ENCODE assay signal across 8 cellular contexts in genomic region chr2:213284105-213285090, GRCh38. TPM values are rescaled to one million over a fixed set of nuclear protein-coding genes. Genes with fewer than 3 reads are reported as not detected.
DNase-seq lines count a peak whose midpoint lies in the region; ATAC-seq and TF ChIP-seq lines count a peak whose summit lies in the region.

Gene SPAG16, plus strand, starts transcription at chr2:213284464.

- H3K4me1 ChIP-seq in CD8-positive, alpha-beta T cell (ENCODE audit: insufficient read depth, low read length) = peaks cover 11% of the 10 kb centered on the region
- H3K4me1 ChIP-seq in OCI-LY3 (ENCODE audit: low read length) = peaks cover 11% of the 10 kb centered on the region
- peaks cover 22% of the 10 kb centered on the region for H3K4me1 ChIP-seq in mucosa of stomach (ENCODE audit: control insufficient read depth, insufficient read depth, low read length)

- peak within 1 kb of the TSS; percentile 39 for H3K27ac ChIP-seq in CD8-positive, alpha-beta T cell (ENCODE audit: low read depth, low read length)
- H3K27ac ChIP-seq in OCI-LY3 (ENCODE audit: low read length) = no peak within 1 kb of the TSS

- H3K4me3 Mint-ChIP-seq in CD8-positive, alpha-beta T cell = peak within 1 kb of the TSS; percentile 94

- H3K36me3 ChIP-seq in CD8-positive, alpha-beta T cell (ENCODE audit: insufficient read depth, low read length) = no peaks in the 10 kb centered on the region
- peaks cover 5% of the 10 kb centered on the region for H3K36me3 ChIP-seq in OCI-LY3 (replicated peaks; ENCODE audit: low read depth, low read length)
- no peaks in the 10 kb centered on the region for H3K36me3 ChIP-seq in mucosa of stomach (ENCODE audit: control insufficient read depth, insufficient read depth, low read length)

- peak within 1 kb of the TSS; percentile 100 for H2AFZ ChIP-seq in OCI-LY3 (ENCODE audit: low read depth, low read length)

- peak within 1 kb of the TSS; percentile 95 for H3K27ac Mint-ChIP-seq in CD8-positive, alpha-beta T cell

- H3K4me3 ChIP-seq in CD8-positive, alpha-beta T cell (ENCODE audit: low read depth, low read length) = peak within 1 kb of the TSS; percentile 81
- H3K4me3 ChIP-seq in OCI-LY3 (ENCODE audit: low read length) = peak within 1 kb of the TSS; percentile 95
- peak within 1 kb of the TSS; percentile 91 for H3K4me3 ChIP-seq in mucosa of stomach (ENCODE audit: low read length)

- H3K27me3 Mint-ChIP-seq in CD8-positive, alpha-beta T cell (ENCODE audit: low read depth) = no peaks in the 10 kb centered on the region

- peak; percentile 97 for ATAC-seq in CD8-positive, alpha-beta T cell
- peak; percentile 99 for ATAC-seq in GM19455 (IDR thresholded peaks at IDR 0.05; ENCODE audit: unreplicated experiment)
- peak; percentile 99 for ATAC-seq in esophagus mucosa

- peaks cover 3% of the 10 kb centered on the region for H3K36me3 Mint-ChIP-seq in CD8-positive, alpha-beta T cell

- intact Hi-C loops in CD8-positive, alpha-beta T cell (cut with DNase I, micrococcal nuclease) = loop anchor here (1.0 to 5.0 kb wide), 5 partner anchors 52 to 1525 kb away; partner anchors contain the start of gene BARD1 (in 2 of the 2)

- POLR2A ChIA-PET in CD8-positive, alpha-beta T cell (lab: Charles Lee) = interaction anchor here (0.7 to 1.3 kb wide), 6 partner anchors 10 to 1525 kb away, joined by 3 to 7 read pairs (median 4); partner anchors contain the start of genes BARD1 and IKZF2

- H4K20me1 ChIP-seq in OCI-LY3 (ENCODE audit: insufficient read depth, low read length) = no peaks in the 10 kb centered on the region

- H3K9me3 ChIP-seq in CD8-positive, alpha-beta T cell (ENCODE audit: low read length) = no peaks in the 10 kb centered on the region
- H3K9me3 ChIP-seq in OCI-LY3 (ENCODE audit: insufficient read depth, low read length) (no peaks in the 10 kb centered on the region), mucosa of stomach (ENCODE audit: control insufficient read depth, low read length) (no peaks in the 10 kb centered on the region)

- H3K9me3 Mint-ChIP-seq in CD8-positive, alpha-beta T cell = no peaks in the 10 kb centered on the region

- CTCF ChIA-PET in CD8-positive, alpha-beta T cell (lab: Charles Lee) = interaction anchor here (0.7 to 2.1 kb wide), 3 partner anchors 33 to 135 kb away, joined by 4 to 5 read pairs (median 5); no protein-coding TSS in a partner anchor

- H3K4me1 Mint-ChIP-seq in CD8-positive, alpha-beta T cell (ENCODE audit: low read depth) = peaks cover 47% of the 10 kb centered on the region

- peak within 1 kb of the TSS; percentile 81 for H3K4me2 ChIP-seq in OCI-LY3 (ENCODE audit: low read length)

- TF ChIP-seq CTCF in CD8-positive, alpha-beta T cell (IDR thresholded peaks at IDR 0.05) = no peak
- TF ChIP-seq CTCF in OCI-LY3 (IDR thresholded peaks at IDR 0.05; ENCODE audit: low read depth, low read length) = no peak

- DNase-seq in CD8-positive, alpha-beta T cell = peak; percentile 89 to 98 (median 95)
- DNase-seq in HPDE6-E6E7 (ENCODE audit: extremely low spot score) = peak; percentile 96
- DNase-seq in activated T-cell treated with anti-CD3 and anti-CD28 coated beads, Interleukin-2, amount 50 U/mL, for 48 hours = peak; percentile 97 to 98
- peak; percentile 98 for DNase-seq in stimulated activated CD8-positive, alpha-beta memory T cell treated with anti-CD3 and anti-CD28 coated beads, Interleukin-4, amount 100 ng/mL, for 48 hours

- no peaks in the 10 kb centered on the region for H3K27me3 ChIP-seq in CD8-positive, alpha-beta T cell (ENCODE audit: insufficient read depth, low read length)
- H3K27me3 ChIP-seq in OCI-LY3 (ENCODE audit: low read depth, low read length) (no peaks in the 10 kb centered on the region), mucosa of stomach (ENCODE audit: control insufficient read depth, insufficient read depth, low read length) (no peaks in the 10 kb centered on the region)

- H3K9ac ChIP-seq in OCI-LY3 (ENCODE audit: low read length) = peak within 1 kb of the TSS; percentile 78
- H3K9ac ChIP-seq in mucosa of stomach (ENCODE audit: low read length) = peak within 1 kb of the TSS; percentile 90

- no peaks in the 10 kb centered on the region for H3K79me2 ChIP-seq in OCI-LY3 (ENCODE audit: low read length)

RNA-seq across cellular contexts. Expression of gene SPAG16, which starts in this region (rescaled TPM):
- 1 to 10 TPM; 3.7 to 4.6 TPM for total RNA-seq in CD8-positive, alpha-beta T cell
- 19.8 TPM for total RNA-seq in esophagus mucosa
